Comparison of ENCODE assay signal across 18 cellular contexts in the genomic region with DNA sequence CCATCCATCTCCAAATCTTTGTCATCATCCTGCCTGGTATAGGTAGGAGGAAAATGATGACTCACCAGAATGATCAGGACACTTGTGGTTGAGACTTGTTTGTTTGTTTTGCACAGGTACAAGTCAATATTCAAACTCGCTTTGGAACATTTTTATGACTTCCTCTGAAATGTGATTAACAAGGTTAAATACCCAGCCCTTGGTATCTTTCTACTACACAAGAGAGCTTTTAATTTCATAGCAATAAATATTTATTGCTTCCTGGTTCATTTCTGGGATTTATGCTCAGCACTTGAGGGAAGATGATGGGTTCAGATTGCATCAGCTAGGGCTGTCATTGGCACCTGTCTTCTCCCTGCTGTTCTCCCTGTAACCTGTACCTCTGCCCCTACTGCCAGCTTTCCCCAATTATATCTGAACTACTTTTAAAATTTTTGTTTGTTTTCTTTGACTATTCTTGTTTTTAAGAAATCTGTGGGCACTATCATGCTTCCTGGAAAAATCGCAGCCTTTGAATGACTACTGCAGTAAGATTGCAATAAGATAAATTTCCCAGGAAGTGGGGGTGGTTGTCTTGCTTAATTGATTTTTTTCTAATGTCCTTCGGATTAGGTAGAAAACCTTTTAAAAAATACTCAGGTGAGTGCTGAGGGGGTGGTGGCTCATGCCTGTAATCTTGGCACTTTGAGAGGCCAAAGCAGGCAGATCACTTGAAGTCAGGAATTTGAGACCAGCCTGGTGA. TPM values are rescaled to one million over a fixed set of nuclear protein-coding genes. Genes with fewer than 3 reads are reported as not detected.
A peak's percentile ranks its signal among the peaks of the same experiment; 100 is the strongest.
DNase-seq lines count a peak whose midpoint lies in the region; TF ChIP-seq lines count a peak whose summit lies in the region.
"Had no signal": no experiment of that assay in that cellular context is flagged by ENCODE, and none has a peak within 500 bp of the region (broad histone marks: within the 10 kb centered on the region; RNA-seq: fewer than 3 reads in every experiment).

No MANE protein-coding gene starts in this region.

- TF ChIP-seq CTCF in mammary epithelial cell (conservative IDR thresholded peaks at IDR 0.05 in 1 of 2, IDR thresholded peaks at IDR 0.05 in 1 of 2; ENCODE audit: extremely low read depth in 1 of 2, insufficient read depth in 1 of 2, low read depth in 1 of 2, low read length in 2 of 2) (no peak), thyroid gland (IDR thresholded peaks at IDR 0.05) (no peak)

- H3K27me3 ChIP-seq in mammary epithelial cell (ENCODE audit: insufficient read depth, low read length): no peaks in the 10 kb centered on the region
- H3K27me3 ChIP-seq in thyroid gland: no peaks in the 10 kb centered on the region
- H3K27me3 ChIP-seq in effector memory CD4-positive, alpha-beta T cell (replicated peaks; ENCODE audit: control insufficient read depth, insufficient read depth, low read length, poor library complexity, severe bottlenecking): no peaks in the 10 kb centered on the region
- H3K27me3 ChIP-seq: ovary had no signal

- H3K4me1 ChIP-seq in mammary epithelial cell (ENCODE audit: insufficient read depth, low read length) (peaks cover 16% of the 10 kb centered on the region), thyroid gland (peaks cover 0 to 8% of the 10 kb centered on the region in 2 donors)
- no peaks in the 10 kb centered on the region for H3K4me1 ChIP-seq in effector memory CD4-positive, alpha-beta T cell (ENCODE audit: control insufficient read depth, insufficient read depth, low read length, poor library complexity, severe bottlenecking)

- TF ChIP-seq POLR2A in thyroid gland (IDR thresholded peaks at IDR 0.05): no peak

- dilution Hi-C loops in mammary epithelial cell (cut with HindIII; ENCODE audit: low sequenced_read_pairs): no loop called here

- DNase-seq in NCI-H2107 treated with DMSO at 0.1 percent for 48 hours (lab: John Stamatoyannopoulos, UW; ENCODE audit: unreplicated experiment) (peak; percentile 78), NCI-H2107 (lab: John Stamatoyannopoulos, UW) (no peak), NCI-H2196 (lab: John Stamatoyannopoulos, UW; ENCODE audit: unreplicated experiment) (peak; percentile 57), mammary epithelial cell (peak; percentile 52), thyroid gland (peak; percentile 4 to 18), hepatic stellate cell (ENCODE audit: low spot score) (no peak)
- no peak for DNase-seq in effector memory CD4-positive, alpha-beta T cell
- no peak for DNase-seq in activated CD8-positive, alpha-beta memory T cell treated with anti-CD3 and anti-CD28 coated beads for 24 hours
- DNase-seq: activated CD8-positive, alpha-beta memory T cell treated with anti-CD3 and anti-CD28 coated beads, Interleukin-2, amount 10 ng/mL, durations not matched to agents 7 days and 5 days; caudate nucleus; erythroblast; hypothalamus; midbrain; ovary; SIG-M5; stimulated activated CD4-positive, alpha-beta T cell treated with anti-CD3 and anti-CD28 coated beads, Interleukin-15, amount 100 ng/mL, for 24 hours had no signal

- CTCF ChIA-PET in mammary epithelial cell (lab: Charles Lee; ENCODE audit: low non-redundant PET): interaction anchor here (0.7 kb wide), 1 partner anchor 54 kb away, joined by 3 read pairs; no protein-coding TSS in a partner anchor

- H3K9me3 ChIP-seq in mammary epithelial cell (replicated peaks; ENCODE audit: insufficient read depth, low read length) (no peaks in the 10 kb centered on the region), thyroid gland (no peaks in the 10 kb centered on the region)
- no peaks in the 10 kb centered on the region for H3K9me3 ChIP-seq in effector memory CD4-positive, alpha-beta T cell (ENCODE audit: control insufficient read depth, low read length)
- H3K9me3 ChIP-seq: ovary had no signal

- H3K4me2 ChIP-seq in mammary epithelial cell (ENCODE audit: insufficient read depth, low read depth, low read length): peak overlapping the region; percentile 17

- no peak overlapping the region for H3K27ac ChIP-seq in mammary epithelial cell (ENCODE audit: insufficient read depth, low read depth, low read length)
- H3K27ac ChIP-seq in thyroid gland: no peak overlapping the region
- H3K27ac ChIP-seq in effector memory CD4-positive, alpha-beta T cell (ENCODE audit: insufficient read depth, low read length, poor library complexity, severe bottlenecking): no peak overlapping the region
- H3K27ac ChIP-seq: ovary had no signal

- no peaks in the 10 kb centered on the region for H3K36me3 ChIP-seq in mammary epithelial cell (ENCODE audit: insufficient read depth, low read length)
- H3K36me3 ChIP-seq in thyroid gland: no peaks in the 10 kb centered on the region
- no peaks in the 10 kb centered on the region for H3K36me3 ChIP-seq in effector memory CD4-positive, alpha-beta T cell (ENCODE audit: control insufficient read depth, insufficient read depth, low read length)
- H3K36me3 ChIP-seq: ovary had no signal

- H2AFZ ChIP-seq in mammary epithelial cell (ENCODE audit: low read depth, low read length): no peak overlapping the region

- WGBS in mammary epithelial cell (ENCODE audit: low coverage, missing lambda C conversion rate): 13% methylated on average over 3 of the region's 3 CpGs
- WGBS in thyroid gland, 2 donors: 67 to 68% methylated on average over 3 of the region's 3 CpGs

- no peak overlapping the region for H3K4me3 ChIP-seq in mammary epithelial cell (replicated peaks in 1 of 3; ENCODE audit: insufficient read depth in 1 of 3, low read depth in 2 of 3, low read length in 3 of 3)
- no peak overlapping the region for H3K4me3 ChIP-seq in thyroid gland (replicated peaks in 1 of 3)
- H3K4me3 ChIP-seq in effector memory CD4-positive, alpha-beta T cell (ENCODE audit: insufficient read depth, low read depth, low read length, poor library complexity, severe bottlenecking): no peak overlapping the region
- H3K4me3 ChIP-seq: ovary had no signal

- no TSS peak for BruUV-seq in mammary epithelial cell (replicated peaks; lab: Mats Ljungman, UMichigan)

- in situ Hi-C loops in mammary epithelial cell (cut with MboI; ENCODE audit: low sequenced_read_pairs in 2 of 2): no loop called here

- no peak overlapping the region for H3K9ac ChIP-seq in mammary epithelial cell (ENCODE audit: insufficient read depth, low read length)

- H3K79me2 ChIP-seq in mammary epithelial cell (ENCODE audit: insufficient read depth, low read length): no peaks in the 10 kb centered on the region

- H4K20me1 ChIP-seq in mammary epithelial cell (ENCODE audit: insufficient read depth, low read length): no peaks in the 10 kb centered on the region

- intact Hi-C loops in mammary epithelial cell (cut with micrococcal nuclease) (no loop called here), thyroid gland (cut with DNase I) (no loop called here)

RNA-seq across cellular contexts. Expression of a gene that starts 24.3 kb away (rescaled TPM):
- 1 to 10 TPM in 1 of 2 donors, not detected in 1; 1.0 TPM for total RNA-seq in mammary epithelial cell
- polyA plus RNA-seq in mammary epithelial cell: 0.18 TPM
- not detected for polyA minus RNA-seq in mammary epithelial cell
- total RNA-seq in thyroid gland: 1 to 10 TPM in 2 of 4 donors, under 1 TPM in 1, not detected in 1; 0.13 to 2.2 (median 2.1) TPM
- total RNA-seq: A673; activated CD8-positive, alpha-beta memory T cell treated with anti-CD3 and anti-CD28 coated beads, Interleukin-2, amount 10 ng/mL, durations not matched to agents 7 days and 5 days had no signal
- polyA plus RNA-seq: IgD-negative memory B cell had no signal

Comparison
In these comparisons a context has a peak if more than half of its experiments do, and no peak if none do; other contexts are left out.
1. DNase-seq: peak in NCI-H2107 treated with DMSO at 0.1 percent for 48 hours (single experiment), NCI-H2196 (single experiment), mammary epithelial cell (single experiment) and thyroid gland (2 of 2); none in NCI-H2107 (single experiment), hepatic stellate cell (single experiment), effector memory CD4-positive, alpha-beta T cell (0 of 3) and activated CD8-positive, alpha-beta memory T cell treated with anti-CD3 and anti-CD28 coated beads for 24 hours (single experiment).